In the genomic region with DNA sequence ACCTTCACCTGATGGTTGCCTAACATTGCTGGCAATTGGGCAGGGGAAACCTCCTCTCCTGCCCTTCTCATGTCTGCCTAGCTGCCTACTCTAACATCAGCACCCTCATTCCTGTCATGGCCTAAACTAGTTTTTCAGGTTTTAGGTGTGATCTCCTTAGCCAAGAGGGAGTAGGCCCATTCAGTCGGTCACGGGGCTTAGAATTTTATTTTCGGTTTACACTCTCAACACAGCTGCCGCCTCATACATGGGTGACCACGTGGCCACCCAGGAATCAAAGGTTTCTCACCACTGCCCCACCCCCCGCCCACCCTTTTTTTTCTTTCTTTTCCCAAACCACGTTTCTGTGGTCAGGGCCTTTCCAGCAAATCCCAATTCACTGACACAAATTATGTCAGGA, we compare ENCODE assay signal across 14 cellular contexts.
A peak's percentile ranks its signal among the peaks of the same experiment; 100 is the strongest.
DNase-seq lines count a peak whose midpoint lies in the region; ATAC-seq and TF ChIP-seq lines count a peak whose summit lies in the region.
"Had no signal": no experiment of that assay in that cellular context is flagged by ENCODE, and none has a peak within 500 bp of the region (broad histone marks: within the 10 kb centered on the region; RNA-seq: fewer than 3 reads in every experiment).

No MANE protein-coding gene starts in this region.

- ATAC-seq in esophagus mucosa (peak; percentile 100), HG02571 (IDR thresholded peaks at IDR 0.05; ENCODE audit: unreplicated experiment) (no peak), HG03025 (IDR thresholded peaks at IDR 0.05; ENCODE audit: low FRiP score, unreplicated experiment) (no peak)

- H3K27ac ChIP-seq in parathyroid adenoma: peak overlapping the region; percentile 84

- H3K36me3 ChIP-seq in parathyroid adenoma (ENCODE audit: control insufficient read depth, insufficient read depth, low read length): no peaks in the 10 kb centered on the region

- no peaks in the 10 kb centered on the region for H3K27me3 ChIP-seq in parathyroid adenoma (ENCODE audit: control insufficient read depth, insufficient read depth, low read length)

- H2AFZ ChIP-seq in parathyroid adenoma: peak overlapping the region; percentile 82

- H3K9me3 ChIP-seq in parathyroid adenoma (ENCODE audit: control insufficient read depth, low read length): no peaks in the 10 kb centered on the region

- H3K4me2 ChIP-seq in parathyroid adenoma (ENCODE audit: low read length): peak overlapping the region; percentile 52

- no peaks in the 10 kb centered on the region for H3K79me2 ChIP-seq in parathyroid adenoma

- no peak for TF ChIP-seq CTCF in parathyroid adenoma (IDR thresholded peaks at IDR 0.05)

- no peak overlapping the region for H3K9ac ChIP-seq in parathyroid adenoma

- H3K4me1 ChIP-seq in parathyroid adenoma: peaks cover 8% of the 10 kb centered on the region

- DNase-seq in DMS53 (lab: John Stamatoyannopoulos, UW) (peak; percentile 99), NCI-H345 (lab: John Stamatoyannopoulos, UW) (peak; percentile 92)
- no peak for DNase-seq in central memory CD4-positive, alpha-beta T cell
- DNase-seq in activated effector memory CD4-positive, alpha-beta T cell treated with anti-CD3 and anti-CD28 coated beads, Interleukin-2, amount 50 U/mL, for 16 hours: no peak
- DNase-seq: activated CD8-positive, alpha-beta memory T cell treated with anti-CD3 and anti-CD28 coated beads, Interleukin-2, amount 50 U/mL, for 4 hours; cerebellar nuclear complex; COR-L47; naive B cell; NCI-H146; stimulated activated CD4-positive, alpha-beta T cell treated with anti-CD3 and anti-CD28 coated beads, Interleukin-1b, Interleukin-23, amount 100 ng/mL, for 48 hours had no signal

- H3K4me3 ChIP-seq in parathyroid adenoma (ENCODE audit: low read depth, low read length): peak overlapping the region; percentile 32

Comparison
In these comparisons a context has a peak if more than half of its experiments do, and no peak if none do; other contexts are left out.
1. DNase-seq: peak in DMS53 (single experiment) and NCI-H345 (single experiment); none in central memory CD4-positive, alpha-beta T cell (single experiment) and activated effector memory CD4-positive, alpha-beta T cell treated with anti-CD3 and anti-CD28 coated beads, Interleukin-2, amount 50 U/mL, for 16 hours (single experiment).